Comparison of ENCODE assay signal across 8 cellular contexts in genomic region chr4:83010522-83011318, GRCh38. TPM values are rescaled to one million over a fixed set of nuclear protein-coding genes. Genes with fewer than 3 reads are reported as not detected.
DNase-seq lines count a peak whose midpoint lies in the region; ATAC-seq and TF ChIP-seq lines count a peak whose summit lies in the region.

Gene LIN54 (minus strand): TSS chr4:83010823. CDS start chr4:82984844, 25,979 bp downstream.

- no peaks in the 10 kb centered on the region for H3K9me2 ChIP-seq in neural cell (ENCODE audit: insufficient read depth, low read length)

- no peak for TF ChIP-seq RAD21 in neural cell (conservative IDR thresholded peaks at IDR 0.05)

- no peaks in the 10 kb centered on the region for H3K27me3 Mint-ChIP-seq in Calu3 (ENCODE audit: unreplicated experiment)
- H3K27me3 Mint-ChIP-seq in stimulated activated naive CD8-positive, alpha-beta T cell treated with anti-CD3 and anti-CD28 coated beads, Interleukin-15, amount 100 ng/mL, for 72 hours: no peaks in the 10 kb centered on the region

- H3K9me3 Mint-ChIP-seq in Calu3 (ENCODE audit: low read depth, unreplicated experiment): no peaks in the 10 kb centered on the region
- no peaks in the 10 kb centered on the region for H3K9me3 Mint-ChIP-seq in stimulated activated naive CD8-positive, alpha-beta T cell treated with anti-CD3 and anti-CD28 coated beads, Interleukin-15, amount 100 ng/mL, for 72 hours

- intact Hi-C loops in Calu3 (cut with micrococcal nuclease; ENCODE audit: unreplicated experiment): loop anchor here (5.0 kb wide), 1 partner anchor 108 kb away; the partner anchor contains the start of gene THAP9

- peak within 1 kb of the TSS; percentile 93 for H3K4me3 Mint-ChIP-seq in Calu3 (ENCODE audit: low read depth, unreplicated experiment)
- H3K4me3 Mint-ChIP-seq in stimulated activated naive CD8-positive, alpha-beta T cell treated with anti-CD3 and anti-CD28 coated beads, Interleukin-15, amount 100 ng/mL, for 72 hours: peak within 1 kb of the TSS; percentile 92 to 94

- no peak for TF ChIP-seq EP300 in neural cell (conservative IDR thresholded peaks at IDR 0.05; ENCODE audit: poor library complexity, severe bottlenecking)

- TF ChIP-seq CTCF in Calu3 (IDR thresholded peaks at IDR 0.05; ENCODE audit: unreplicated experiment) (no peak), fibroblast of the aortic adventitia (IDR thresholded peaks at IDR 0.05; ENCODE audit: insufficient read depth, low read length) (no peak), neural cell (IDR thresholded peaks at IDR 0.05; ENCODE audit: poor library complexity, severe bottlenecking) (no peak)

- DNase-seq in Calu3 (peak; percentile 71), SIG-M5 treated with dmso at 0.1 percent for 504 hours (lab: John Stamatoyannopoulos, UW; ENCODE audit: unreplicated experiment) (peak; percentile 85), fibroblast of the aortic adventitia (ENCODE audit: low read depth) (peak; percentile 61)
- DNase-seq in activated effector memory CD4-positive, alpha-beta T cell treated with anti-CD3 and anti-CD28 coated beads, Interleukin-2, amount 50 U/mL, for 16 hours: peak; percentile 95
- DNase-seq in stimulated activated naive CD8-positive, alpha-beta T cell treated with anti-CD3 and anti-CD28 coated beads, Interleukin-15, amount 100 ng/mL, for 72 hours: peak; percentile 85

- no peaks in the 10 kb centered on the region for H4K20me1 ChIP-seq in neural cell (ENCODE audit: insufficient read depth)

- CTCF ChIA-PET in Calu3 (lab: Charles Lee): interaction anchor here (0.7 kb wide), 2 partner anchors 110 to 1985 kb away, joined by 3 to 5 read pairs; partner anchors contain the start of gene THAP9

- peak; percentile 31 for ATAC-seq in GM21360 (IDR thresholded peaks at IDR 0.05; ENCODE audit: unreplicated experiment)
- ATAC-seq in stimulated activated naive CD8-positive, alpha-beta T cell treated with anti-CD3 and anti-CD28 coated beads, Interleukin-15, amount 100 ng/mL, for 72 hours: peak; percentile 70

- H2AFZ ChIP-seq in neural cell (ENCODE audit: low read depth, low read length): peak within 1 kb of the TSS; percentile 72

- peak within 1 kb of the TSS; percentile 88 for H3K9ac ChIP-seq in HUES6 (ENCODE audit: low read length)
- H3K9ac ChIP-seq in neural cell (ENCODE audit: low read length): peak within 1 kb of the TSS; percentile 79

- peaks cover 18% of the 10 kb centered on the region for H3K4me1 Mint-ChIP-seq in Calu3 (ENCODE audit: low read depth, unreplicated experiment)
- H3K4me1 Mint-ChIP-seq in stimulated activated naive CD8-positive, alpha-beta T cell treated with anti-CD3 and anti-CD28 coated beads, Interleukin-15, amount 100 ng/mL, for 72 hours: peaks cover 52% of the 10 kb centered on the region

- H3K27ac Mint-ChIP-seq in Calu3 (ENCODE audit: unreplicated experiment): peak within 1 kb of the TSS; percentile 87
- H3K27ac Mint-ChIP-seq in stimulated activated naive CD8-positive, alpha-beta T cell treated with anti-CD3 and anti-CD28 coated beads, Interleukin-15, amount 100 ng/mL, for 72 hours: peak within 1 kb of the TSS; percentile 99 to 100

- peak within 1 kb of the TSS; percentile 92 for H3K4me2 ChIP-seq in neural cell (ENCODE audit: low read length)

- H3K79me2 ChIP-seq in neural cell (replicated peaks; ENCODE audit: insufficient read depth, low read length): peaks cover 33% of the 10 kb centered on the region

- H3K27me3 ChIP-seq in HUES6 (ENCODE audit: control insufficient read depth, insufficient read depth, low read length): peaks cover 13% of the 10 kb centered on the region; the same call in 1 of the 2 replicates
- H3K27me3 ChIP-seq in neural cell (ENCODE audit: insufficient read depth, low read depth, low read length): no peaks in the 10 kb centered on the region

- peaks cover 14% of the 10 kb centered on the region for H3F3A ChIP-seq in neural cell (ENCODE audit: insufficient read depth, low read length, poor library complexity, severe bottlenecking)

- H3K36me3 ChIP-seq in HUES6 (ENCODE audit: control insufficient read depth, insufficient read depth, low read length) (no peaks in the 10 kb centered on the region), neural cell (ENCODE audit: insufficient read depth, low read length) (no peaks in the 10 kb centered on the region)

- no peaks in the 10 kb centered on the region for H3K9me3 ChIP-seq in HUES6 (ENCODE audit: control insufficient read depth, insufficient read depth, low read depth, low read length)
- no peaks in the 10 kb centered on the region for H3K9me3 ChIP-seq in neural cell (ENCODE audit: low read length)

- no TSS peak for BruUV-seq in Calu3 (replicated peaks; lab: Mats Ljungman, UMichigan)

- peaks cover 40% of the 10 kb centered on the region for H3K36me3 Mint-ChIP-seq in Calu3 (ENCODE audit: insufficient read depth, unreplicated experiment)

- H3K4me1 ChIP-seq in HUES6 (ENCODE audit: control insufficient read depth, insufficient read depth, low read length): peaks cover 8% of the 10 kb centered on the region

- H3K27ac ChIP-seq in HUES6 (ENCODE audit: low read depth, low read length): peak within 1 kb of the TSS; percentile 71; the same call in 1 of the 2 replicates
- peak within 1 kb of the TSS; percentile 45 for H3K27ac ChIP-seq in neural cell (ENCODE audit: low read length)

- peak within 1 kb of the TSS; percentile 93 for H3K4me3 ChIP-seq in HUES6 (ENCODE audit: low read depth, low read length)
- peak within 1 kb of the TSS; percentile 81 for H3K4me3 ChIP-seq in fibroblast of the aortic adventitia (ENCODE audit: low read depth, low read length)
- H3K4me3 ChIP-seq in neural cell (ENCODE audit: low read length): peak within 1 kb of the TSS; percentile 91

TF ChIP-seq in neural cell, 6 proteins besides CTCF, POLR2A, EP300 and RAD21:
- TF ChIP-seq REST (IDR thresholded peaks at IDR 0.05; ENCODE audit: borderline replicate concordance) (no peak), MXI1 (conservative IDR thresholded peaks at IDR 0.05; ENCODE audit: poor library complexity, severe bottlenecking) (peak; percentile 88), POLR2AphosphoS5 (IDR thresholded peaks at IDR 0.05) (peak; percentile 15)

RNA-seq across cellular contexts. Expression of gene LIN54, which starts in this region (rescaled TPM):
- total RNA-seq in Calu3 (2022): 16.3 and 16.4 TPM in 2 replicates
- total RNA-seq in fibroblast of the aortic adventitia (ENCODE audit: low replicate concordance): 5.1 and 42.5 TPM in 2 replicates
- 7.3 and 9.1 TPM in 2 replicates for polyA plus RNA-seq in neural cell
- polyA minus RNA-seq in neural cell: 34.3 and 35.1 TPM in 2 replicates

Comparison
In these comparisons a context has a peak if more than half of its experiments do, and no peak if none do; other contexts are left out.
1. Peak in every context shown above with its lines: DNase-seq, ATAC-seq, H3K4me3 ChIP-seq and H3K27ac ChIP-seq.